In genomic region chr7:29228289-29229011, GRCh38 we compare ENCODE assay signal across 27 cellular contexts. TPM values are rescaled to one million over a fixed set of nuclear protein-coding genes. Genes with fewer than 3 reads are reported as not detected.
A peak's percentile ranks its signal among the peaks of the same experiment; 100 is the strongest.
DNase-seq lines count a peak whose midpoint lies in the region; ATAC-seq and TF ChIP-seq lines count a peak whose summit lies in the region.
"Had no signal": no experiment of that assay in that cellular context is flagged by ENCODE, and none has a peak within 500 bp of the region (broad histone marks: within the 10 kb centered on the region; RNA-seq: fewer than 3 reads in every experiment).

No MANE protein-coding gene starts in this region.

- in situ Hi-C loops in transverse colon (cut with MboI; ENCODE audit: low pct_ligation_motif_present in 1 of 4, low pct_unique_long_range_greater_than_20kb in 1 of 4, low sequenced_read_pairs in 3 of 4) = no loop called here

- no peak for TF ChIP-seq EP300 in transverse colon (IDR thresholded peaks at IDR 0.05; ENCODE audit: low read depth)

- H3K27ac Mint-ChIP-seq in activated naive CD4-positive, alpha-beta T cell treated with anti-CD3 and anti-CD28 coated beads, Interleukin-2, amount 10 ng/mL, durations not matched to agents 7 days and 5 days = no peak overlapping the region
- H3K27ac Mint-ChIP-seq in activated naive CD4-positive, alpha-beta T cell treated with anti-CD3 and anti-CD28 coated beads for 36 hours = no peak overlapping the region
- H3K27ac Mint-ChIP-seq: activated B cell treated with CpG ODN at 0.5 μM for 24 hours; activated CD8-positive, alpha-beta memory T cell treated with anti-CD3 and anti-CD28 coated beads, Interleukin-2, amount 10 ng/mL, durations not matched to agents 7 days and 5 days; stimulated activated memory B cell treated with anti-CD40 and anti-IgM and Interleukin-4, amounts not matched to agents 10 μg/mL and 1 μg/mL and 100 μg/mL, for 72 hours had no signal

- H3K27me3 Mint-ChIP-seq in activated naive CD4-positive, alpha-beta T cell treated with anti-CD3 and anti-CD28 coated beads, Interleukin-2, amount 10 ng/mL, durations not matched to agents 7 days and 5 days = no peaks in the 10 kb centered on the region
- H3K27me3 Mint-ChIP-seq in activated naive CD4-positive, alpha-beta T cell treated with anti-CD3 and anti-CD28 coated beads for 36 hours (ENCODE audit: low read depth) = peaks cover 7% of the 10 kb centered on the region
- H3K27me3 Mint-ChIP-seq: activated CD8-positive, alpha-beta memory T cell treated with anti-CD3 and anti-CD28 coated beads, Interleukin-2, amount 10 ng/mL, durations not matched to agents 7 days and 5 days had no signal

- H3K36me3 ChIP-seq in transverse colon = no peaks in the 10 kb centered on the region
- H3K36me3 ChIP-seq: brain microvascular endothelial cell had no signal

- H3K4me1 Mint-ChIP-seq in activated naive CD4-positive, alpha-beta T cell treated with anti-CD3 and anti-CD28 coated beads, Interleukin-2, amount 10 ng/mL, durations not matched to agents 7 days and 5 days = no peaks in the 10 kb centered on the region
- no peaks in the 10 kb centered on the region for H3K4me1 Mint-ChIP-seq in activated naive CD4-positive, alpha-beta T cell treated with anti-CD3 and anti-CD28 coated beads for 36 hours (ENCODE audit: low read depth)
- H3K4me1 Mint-ChIP-seq: activated B cell treated with CpG ODN at 0.5 μM for 24 hours; stimulated activated memory B cell treated with anti-CD40 and anti-IgM and Interleukin-4, amounts not matched to agents 10 μg/mL and 1 μg/mL and 100 μg/mL, for 72 hours had no signal

- TF ChIP-seq POLR2A in transverse colon (IDR thresholded peaks at IDR 0.05) = no peak

- intact Hi-C loops in transverse colon (cut with DNase I; ENCODE audit: low total_unique reads) = no loop called here
- intact Hi-C loops in activated naive CD4-positive, alpha-beta T cell treated with anti-CD3 and anti-CD28 coated beads for 36 hours (cut with micrococcal nuclease) = no loop called here

- CTCF ChIA-PET in activated naive CD4-positive, alpha-beta T cell treated with anti-CD3 and anti-CD28 coated beads, Interleukin-2, amount 10 ng/mL, durations not matched to agents 7 days and 5 days (lab: Charles Lee) = no interaction called here
- CTCF ChIA-PET in activated naive CD4-positive, alpha-beta T cell treated with anti-CD3 and anti-CD28 coated beads for 36 hours (lab: Charles Lee) = interaction anchor here (0.7 to 0.9 kb wide), 2 partner anchors 38 to 371 kb away, joined by 3 to 5 read pairs; no protein-coding TSS in a partner anchor

- no peak for TF ChIP-seq CTCF in transverse colon (IDR thresholded peaks at IDR 0.05)

- peak overlapping the region in 2 of 4 donors; percentile 36 to 49 for H3K27ac ChIP-seq in transverse colon
- H3K27ac ChIP-seq: brain microvascular endothelial cell, PC-9 had no signal

- 77 to 83% methylated on average over 6 to 11 of the region's 11 CpGs for WGBS in transverse colon (ENCODE audit: low coverage in 1 of 2), 2 donors

- peak; percentile 83 for ATAC-seq in left lobe of liver
- ATAC-seq: activated CD8-positive, alpha-beta memory T cell treated with anti-CD3 and anti-CD28 coated beads, Interleukin-2, amount 10 ng/mL, durations not matched to agents 7 days and 5 days; right cardiac atrium; stimulated activated memory B cell treated with anti-CD40 and anti-IgM and Interleukin-4, amounts not matched to agents 10 μg/mL and 1 μg/mL and 100 μg/mL, for 72 hours had no signal

- H3K4me3 ChIP-seq in transverse colon = no peak overlapping the region
- H3K4me3 ChIP-seq: lung, PC-9 had no signal

- peaks cover 0 to 9% (median 4%) of the 10 kb centered on the region in 4 donors for H3K4me1 ChIP-seq in transverse colon

- no peaks in the 10 kb centered on the region for H3K36me3 Mint-ChIP-seq in activated naive CD4-positive, alpha-beta T cell treated with anti-CD3 and anti-CD28 coated beads, Interleukin-2, amount 10 ng/mL, durations not matched to agents 7 days and 5 days
- no peaks in the 10 kb centered on the region for H3K36me3 Mint-ChIP-seq in activated naive CD4-positive, alpha-beta T cell treated with anti-CD3 and anti-CD28 coated beads for 36 hours (ENCODE audit: low read depth)
- H3K36me3 Mint-ChIP-seq: activated CD8-positive, alpha-beta memory T cell treated with anti-CD3 and anti-CD28 coated beads, Interleukin-2, amount 10 ng/mL, durations not matched to agents 7 days and 5 days; stimulated activated memory B cell treated with anti-CD40 and anti-IgM and Interleukin-4, amounts not matched to agents 10 μg/mL and 1 μg/mL and 100 μg/mL, for 72 hours had no signal

- DNase-seq in NCI-H748 (lab: John Stamatoyannopoulos, UW; ENCODE audit: unreplicated experiment) = peak; percentile 43
- DNase-seq in NCI-H748 treated with DMSO at 0.1 percent for 48 hours (lab: John Stamatoyannopoulos, UW) = no peak
- DNase-seq in NCI-H69 (lab: John Stamatoyannopoulos, UW) = peak; percentile 82
- DNase-seq in left lobe of liver (ENCODE audit: low spot score) = peak; percentile 96
- DNase-seq in transverse colon = peak; percentile 27
- DNase-seq in retina = no peak
- no peak for DNase-seq in activated naive CD4-positive, alpha-beta T cell treated with anti-CD3 and anti-CD28 coated beads, Interleukin-2, amount 10 ng/mL, durations not matched to agents 7 days and 5 days
- DNase-seq in activated naive CD4-positive, alpha-beta T cell treated with anti-CD3 and anti-CD28 coated beads for 36 hours = no peak
- DNase-seq: activated B cell treated with CpG ODN at 0.5 μM for 24 hours; activated CD8-positive, alpha-beta memory T cell treated with anti-CD3 and anti-CD28 coated beads, Interleukin-2, amount 10 ng/mL, durations not matched to agents 7 days and 5 days; activated naive CD4-positive, alpha-beta T cell treated with Interleukin-2 at 50 U/mL for 16 hours; amniotic stem cell; brain microvascular endothelial cell; effector CD4-positive, alpha-beta T cell; HCEC 1CT; NCI-H1436; NCI-H345; NK-92 treated with Interleukin-12 subunit alpha and Interleukin-12 subunit beta, amount 100 ng/mL, for 24 hours; PC-9; SIG-M5; stimulated activated CD4-positive, alpha-beta T cell treated with anti-CD3 and anti-CD28 coated beads, Interleukin-4, amount 100 ng/mL, for 24 hours; T-helper 9 cell had no signal

- no peaks in the 10 kb centered on the region for H3K9me3 Mint-ChIP-seq in activated naive CD4-positive, alpha-beta T cell treated with anti-CD3 and anti-CD28 coated beads, Interleukin-2, amount 10 ng/mL, durations not matched to agents 7 days and 5 days
- H3K9me3 Mint-ChIP-seq in activated naive CD4-positive, alpha-beta T cell treated with anti-CD3 and anti-CD28 coated beads for 36 hours = no peaks in the 10 kb centered on the region
- H3K9me3 Mint-ChIP-seq: stimulated activated memory B cell treated with anti-CD40 and anti-IgM and Interleukin-4, amounts not matched to agents 10 μg/mL and 1 μg/mL and 100 μg/mL, for 72 hours had no signal

- H3K4me3 Mint-ChIP-seq in activated naive CD4-positive, alpha-beta T cell treated with anti-CD3 and anti-CD28 coated beads, Interleukin-2, amount 10 ng/mL, durations not matched to agents 7 days and 5 days = no peak overlapping the region
- H3K4me3 Mint-ChIP-seq in activated naive CD4-positive, alpha-beta T cell treated with anti-CD3 and anti-CD28 coated beads for 36 hours = no peak overlapping the region
- H3K4me3 Mint-ChIP-seq: activated B cell treated with CpG ODN at 0.5 μM for 24 hours; activated CD8-positive, alpha-beta memory T cell treated with anti-CD3 and anti-CD28 coated beads, Interleukin-2, amount 10 ng/mL, durations not matched to agents 7 days and 5 days; neural crest cell; stimulated activated memory B cell treated with anti-CD40 and anti-IgM and Interleukin-4, amounts not matched to agents 10 μg/mL and 1 μg/mL and 100 μg/mL, for 72 hours had no signal

- H3K27me3 ChIP-seq in transverse colon = no peaks in the 10 kb centered on the region
- H3K27me3 ChIP-seq: brain microvascular endothelial cell had no signal

- no peaks in the 10 kb centered on the region for H3K9me3 ChIP-seq in transverse colon

RNA-seq across cellular contexts. Expression of gene CHN2, which starts 33.9 kb away (rescaled TPM):
- total RNA-seq in left lobe of liver (56.5 TPM), transverse colon (10 to 100 TPM in 3 of 4 donors, 1 to 10 TPM in 1; 5.6 to 36.7 (median 16.8) TPM)
- total RNA-seq in activated naive CD4-positive, alpha-beta T cell treated with anti-CD3 and anti-CD28 coated beads for 36 hours = not detected
- total RNA-seq: M059J, PC-9 had no signal

Comparison
In these comparisons a context has a peak if more than half of its experiments do, and no peak if none do; other contexts are left out.
1. DNase-seq: peak in NCI-H748 (single experiment), NCI-H69 (single experiment), left lobe of liver (single experiment) and transverse colon (single experiment); none in NCI-H748 treated with DMSO at 0.1 percent for 48 hours (single experiment), retina (single experiment), activated naive CD4-positive, alpha-beta T cell treated with anti-CD3 and anti-CD28 coated beads, Interleukin-2, amount 10 ng/mL, durations not matched to agents 7 days and 5 days (single experiment) and activated naive CD4-positive, alpha-beta T cell treated with anti-CD3 and anti-CD28 coated beads for 36 hours (single experiment).
2. RNA of gene CHN2, which starts 33.9 kb away (total RNA-seq): 56.5 TPM in left lobe of liver (single experiment) and 5.6 to 36.7 TPM in transverse colon; not detected in activated naive CD4-positive, alpha-beta T cell treated with anti-CD3 and anti-CD28 coated beads for 36 hours; every median in the first group is over 4 times any median in the second.